Comparison of ENCODE assay signal across 8 cellular contexts in the genomic region with DNA sequence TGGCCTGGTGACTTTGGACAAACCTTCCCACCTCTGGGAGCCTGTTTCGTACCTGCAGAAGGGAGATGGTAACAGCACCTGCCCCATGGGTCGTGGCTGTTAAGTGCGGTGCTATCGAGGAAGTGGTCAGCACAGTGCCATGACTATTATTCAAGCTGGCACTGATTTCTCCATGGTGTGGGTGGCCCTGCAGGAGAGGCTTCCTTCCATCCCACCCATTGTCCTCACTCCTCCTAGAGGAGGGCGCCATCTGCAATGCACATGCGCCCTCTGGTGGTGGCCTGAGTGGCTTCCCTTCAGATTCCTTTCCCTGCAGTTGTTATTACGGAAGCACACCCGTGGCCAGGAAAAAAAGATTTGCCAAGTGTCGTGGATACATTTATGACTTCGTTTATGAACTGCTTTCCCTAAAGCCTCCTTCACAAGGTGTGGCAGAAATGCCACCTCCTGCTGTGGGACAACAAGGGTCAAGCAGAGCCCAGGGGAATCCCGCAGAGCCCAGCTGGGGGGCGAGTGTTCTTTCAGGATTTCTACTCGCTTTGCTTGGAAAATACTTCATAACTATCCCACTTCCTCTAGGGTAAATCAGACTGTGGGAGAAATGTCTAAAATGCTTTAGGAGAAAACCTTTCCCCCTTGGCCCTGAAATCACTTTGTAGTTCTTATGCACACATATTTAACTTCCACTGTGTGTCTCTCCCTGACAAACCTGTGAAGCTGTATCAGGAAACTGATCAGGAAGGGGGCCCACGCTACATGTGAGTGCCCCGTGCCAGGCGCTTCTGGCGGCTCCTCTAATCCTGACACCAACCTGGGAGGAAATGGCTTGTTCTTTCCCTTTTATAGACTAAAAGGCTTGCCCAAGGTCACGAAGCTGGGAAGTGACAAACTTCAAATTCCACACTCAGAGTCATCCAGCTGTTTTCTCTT.
A peak's percentile ranks its signal among the peaks of the same experiment; 100 is the strongest.
DNase-seq lines count a peak whose midpoint lies in the region; ATAC-seq and TF ChIP-seq lines count a peak whose summit lies in the region.

No MANE protein-coding gene starts in this region.

- peak; percentile 99 for TF ChIP-seq CTCF in choroid plexus epithelial cell (conservative IDR thresholded peaks at IDR 0.05; ENCODE audit: low read depth, low read length)

- ATAC-seq in HG02798 (IDR thresholded peaks at IDR 0.05; ENCODE audit: poor library complexity, unreplicated experiment) (peak; percentile 55), left lobe of liver (peak; percentile 84), HG02588 (IDR thresholded peaks at IDR 0.05; ENCODE audit: unreplicated experiment) (no peak)

- H3K4me3 ChIP-seq in choroid plexus epithelial cell (ENCODE audit: low read depth, low read length): peak overlapping the region; percentile 36

- DNase-seq in DMS153 treated with DMSO at 0.1 percent for 48 hours (lab: John Stamatoyannopoulos, UW; ENCODE audit: unreplicated experiment): peak; percentile 84
- DNase-seq in NCI-H226: peak; percentile 70
- DNase-seq in activated CD4-positive, alpha-beta T cell treated with anti-CD3 and anti-CD28 coated beads for 24 hours (ENCODE audit: low read depth in 2 of 2): peak; percentile 68 to 74
- DNase-seq in choroid plexus epithelial cell (ENCODE audit: low read depth): peak; percentile 93
- peak; percentile 83 for DNase-seq in left lobe of liver (ENCODE audit: low spot score)
- peak; percentile 83 to 85 for DNase-seq in stimulated activated CD4-positive, alpha-beta T cell treated with anti-CD3 and anti-CD28 coated beads, Interleukin-2, amount 100 ng/mL, for 24 hours
